32 cellular contexts compared by ENCODE assay signal in the genomic region with DNA sequence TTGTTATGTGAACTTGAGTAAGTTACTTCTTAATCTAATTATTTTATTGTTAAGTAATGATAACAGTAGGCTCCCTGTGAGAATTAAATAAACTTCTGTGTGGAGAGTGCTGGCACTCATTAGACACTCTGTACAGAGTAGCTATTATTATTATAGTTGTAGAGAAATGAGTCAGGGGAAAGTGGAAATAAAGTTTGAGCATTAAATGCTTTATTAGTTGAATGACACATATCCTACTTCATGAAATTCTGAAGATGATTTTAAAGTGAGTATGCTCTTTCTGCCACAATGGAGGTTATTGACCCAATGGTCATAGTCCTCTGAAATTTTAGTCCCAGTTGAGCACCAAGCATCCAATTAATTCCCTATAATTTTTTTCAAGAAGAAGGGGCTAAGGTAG. TPM values are rescaled to one million over a fixed set of nuclear protein-coding genes. Genes with fewer than 3 reads are reported as not detected.
"Had no signal": no experiment of that assay in that cellular context is flagged by ENCODE, and none has a peak within 500 bp of the region (broad histone marks: within the 10 kb centered on the region; RNA-seq: fewer than 3 reads in every experiment).

No MANE protein-coding gene starts in this region.

- H3K9ac ChIP-seq: parathyroid adenoma had no signal

- FAIRE-seq: colon, islet of Langerhans, small intestine had no signal

- H3K79me2 ChIP-seq: parathyroid adenoma had no signal

- H3K4me3 ChIP-seq: dorsolateral prefrontal cortex, esophagus muscularis mucosa, gastrocnemius medialis, lower lobe of right lung, mucosa of descending colon, uterus had no signal

- H3K27me3 ChIP-seq: dorsolateral prefrontal cortex, esophagus muscularis mucosa, gastrocnemius medialis, uterus had no signal

- H2AFZ ChIP-seq: parathyroid adenoma had no signal

- DNase-seq: activated B cell treated with CpG ODN at 0.5 μM for 24 hours; activated CD4-positive, alpha-beta T cell treated with anti-CD3 and anti-CD28 coated beads for 36 hours; activated CD4-positive, alpha-beta T cell treated with anti-CD3 and anti-CD28 coated beads, Interleukin-2, amount 50 U/mL, for 4 hours; activated CD8-positive, alpha-beta memory T cell treated with anti-CD3 and anti-CD28 coated beads for 24 hours; activated CD8-positive, alpha-beta memory T cell treated with anti-CD3 and anti-CD28 coated beads, Interleukin-2, amount 50 U/mL, for 4 hours; activated effector memory CD4-positive, alpha-beta T cell treated with anti-CD3 and anti-CD28 coated beads, Interleukin-2, amount 50 U/mL, for 16 hours; activated naive CD4-positive, alpha-beta T cell treated with anti-CD3 and anti-CD28 coated beads, Interleukin-2, amount 10 ng/mL, durations not matched to agents 7 days and 5 days; activated T-cell treated with anti-CD3 and anti-CD28 coated beads, Interleukin-2, amount 50 U/mL, for 48 hours; aorta; central memory CD4-positive, alpha-beta T cell; dorsolateral prefrontal cortex; effector memory CD8-positive, alpha-beta T cell; gastrocnemius medialis; hypothalamus; left cardiac atrium; lower lobe of right lung; mesendoderm; mucosa of descending colon; nephron progenitor cell; right cardiac atrium; small intestine; stimulated activated CD4-positive, alpha-beta T cell treated with anti-CD3 and anti-CD28 coated beads, Interleukin-15, amount 100 ng/mL, for 24 hours; stimulated activated naive B cell treated with anti-CD40 and anti-IgM and Interleukin-4, amounts not matched to agents 10 μg/mL and 1 μg/mL and 100 μg/mL, for 72 hours; T-helper 9 cell; uterus had no signal

- H3K4me3 Mint-ChIP-seq: activated B cell treated with CpG ODN at 0.5 μM for 24 hours; activated CD4-positive, alpha-beta T cell treated with anti-CD3 and anti-CD28 coated beads for 36 hours; activated naive CD4-positive, alpha-beta T cell treated with anti-CD3 and anti-CD28 coated beads, Interleukin-2, amount 10 ng/mL, durations not matched to agents 7 days and 5 days; effector memory CD8-positive, alpha-beta T cell; nephron progenitor cell; stimulated activated naive B cell treated with anti-CD40 and anti-IgM and Interleukin-4, amounts not matched to agents 10 μg/mL and 1 μg/mL and 100 μg/mL, for 72 hours had no signal

- H3K27ac ChIP-seq: dorsolateral prefrontal cortex, esophagus muscularis mucosa, gastrocnemius medialis, lower lobe of right lung, parathyroid adenoma, uterus had no signal

- H3K27ac Mint-ChIP-seq: activated B cell treated with CpG ODN at 0.5 μM for 24 hours; activated CD4-positive, alpha-beta T cell treated with anti-CD3 and anti-CD28 coated beads for 36 hours; activated naive CD4-positive, alpha-beta T cell treated with anti-CD3 and anti-CD28 coated beads, Interleukin-2, amount 10 ng/mL, durations not matched to agents 7 days and 5 days; effector memory CD8-positive, alpha-beta T cell; nephron progenitor cell; stimulated activated naive B cell treated with anti-CD40 and anti-IgM and Interleukin-4, amounts not matched to agents 10 μg/mL and 1 μg/mL and 100 μg/mL, for 72 hours had no signal

- H3K9me3 ChIP-seq: esophagus muscularis mucosa, gastrocnemius medialis, lower lobe of right lung, mucosa of descending colon, uterus had no signal

- H3K9me3 Mint-ChIP-seq: effector memory CD8-positive, alpha-beta T cell; stimulated activated naive B cell treated with anti-CD40 and anti-IgM and Interleukin-4, amounts not matched to agents 10 μg/mL and 1 μg/mL and 100 μg/mL, for 72 hours had no signal

- H3K27me3 Mint-ChIP-seq: activated B cell treated with CpG ODN at 0.5 μM for 24 hours; activated CD4-positive, alpha-beta T cell treated with anti-CD3 and anti-CD28 coated beads for 36 hours; activated naive CD4-positive, alpha-beta T cell treated with anti-CD3 and anti-CD28 coated beads, Interleukin-2, amount 10 ng/mL, durations not matched to agents 7 days and 5 days; effector memory CD8-positive, alpha-beta T cell; stimulated activated naive B cell treated with anti-CD40 and anti-IgM and Interleukin-4, amounts not matched to agents 10 μg/mL and 1 μg/mL and 100 μg/mL, for 72 hours had no signal

- H3K36me3 ChIP-seq: uterus had no signal

- H3K4me1 ChIP-seq: uterus had no signal

RNA-seq across cellular contexts. Expression of a gene that starts 50.5 kb away (rescaled TPM):
- total RNA-seq: activated B cell treated with CpG ODN at 0.5 μM for 24 hours; activated CD4-positive, alpha-beta T cell treated with anti-CD3 and anti-CD28 coated beads for 36 hours; aorta; esophagus muscularis mucosa; gastrocnemius medialis; left cardiac atrium; lower lobe of right lung; mucosa of descending colon; pulmonary artery endothelial cell; right cardiac atrium; T-helper 1 cell treated with Interleukin-12 subunit alpha and Interleukin-12 subunit beta and Interleukin-4 antibody, amounts not matched to agents 30 ng/mL and 1 ng/mL, for 36 hours; temporal lobe; uterus had no signal
